In the genomic region with DNA sequence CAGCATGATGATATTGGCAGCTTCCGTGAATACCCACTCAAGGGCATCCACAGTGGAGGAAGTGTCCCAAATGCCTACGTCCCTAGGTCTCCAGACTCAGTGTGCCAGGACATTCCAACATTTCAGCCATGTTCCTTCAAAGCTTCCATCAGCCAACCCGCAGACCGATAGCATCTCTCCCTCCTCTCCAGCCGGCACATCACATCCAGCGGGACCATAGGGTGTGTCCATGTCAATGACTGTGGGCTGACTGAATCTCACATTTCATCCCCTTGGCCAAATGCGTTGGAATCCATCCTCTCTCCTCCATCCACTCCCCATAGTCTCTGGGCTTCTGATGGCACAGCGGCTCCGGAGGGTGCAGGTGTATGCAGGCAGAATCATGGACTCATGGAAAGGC, we compare ENCODE assay signal across 25 cellular contexts. TPM values are rescaled to one million over a fixed set of nuclear protein-coding genes. Genes with fewer than 3 reads are reported as not detected.
"Had no signal": no experiment of that assay in that cellular context is flagged by ENCODE, and none has a peak within 500 bp of the region (broad histone marks: within the 10 kb centered on the region; RNA-seq: fewer than 3 reads in every experiment).

No MANE protein-coding gene starts in this region.

- H3K27me3 ChIP-seq: esophagus squamous epithelium, gastrocnemius medialis, heart right ventricle, left lung had no signal

- H3K36me3 ChIP-seq: esophagus squamous epithelium, gastrocnemius medialis, heart right ventricle, left lung, lower lobe of right lung had no signal

- FAIRE-seq: colon, endometrium, islet of Langerhans, keratinocyte had no signal

- H3K27ac ChIP-seq: coronary artery, epithelial cell of prostate, esophagus squamous epithelium, gastrocnemius medialis, heart right ventricle, left lung, lower lobe of right lung had no signal

- DNase-seq: effector CD8-positive, alpha-beta T cell; effector memory CD8-positive, alpha-beta T cell; endodermal cell; erythroblast; esophagus squamous epithelium; foreskin fibroblast; foreskin melanocyte; gastrocnemius medialis; glutamatergic neuron; head of caudate nucleus; heart right ventricle; hippocampal formation; left cardiac atrium; left lung; left ventricle myocardium superior; lower lobe of right lung; mesendoderm; midbrain had no signal

- H3K4me1 ChIP-seq: gastrocnemius medialis, heart right ventricle, left lung, lower lobe of right lung had no signal

- H3K4me3 ChIP-seq: coronary artery, esophagus squamous epithelium, gastrocnemius medialis, heart right ventricle, left lung, lower lobe of right lung had no signal

- H3K9me3 ChIP-seq: esophagus squamous epithelium, gastrocnemius medialis, heart right ventricle, left lung, lower lobe of right lung had no signal

- ATAC-seq: effector memory CD8-positive, alpha-beta T cell; esophagus mucosa; gastrocnemius medialis; heart right ventricle; left cardiac atrium; left lung; left ventricle myocardium superior; lower lobe of right lung had no signal

RNA-seq across cellular contexts. Expression of a gene that starts 22.2 kb away (rescaled TPM):
- polyA plus RNA-seq: keratinocyte had no signal
